Comparison of ENCODE assay signal across 8 cellular contexts in genomic region chr17:44324571-44325275, GRCh38. TPM values are rescaled to one million over a fixed set of nuclear protein-coding genes. Genes with fewer than 3 reads are reported as not detected.
DNase-seq lines count a peak whose midpoint lies in the region; ATAC-seq and TF ChIP-seq lines count a peak whose summit lies in the region.

A gene with protein sequence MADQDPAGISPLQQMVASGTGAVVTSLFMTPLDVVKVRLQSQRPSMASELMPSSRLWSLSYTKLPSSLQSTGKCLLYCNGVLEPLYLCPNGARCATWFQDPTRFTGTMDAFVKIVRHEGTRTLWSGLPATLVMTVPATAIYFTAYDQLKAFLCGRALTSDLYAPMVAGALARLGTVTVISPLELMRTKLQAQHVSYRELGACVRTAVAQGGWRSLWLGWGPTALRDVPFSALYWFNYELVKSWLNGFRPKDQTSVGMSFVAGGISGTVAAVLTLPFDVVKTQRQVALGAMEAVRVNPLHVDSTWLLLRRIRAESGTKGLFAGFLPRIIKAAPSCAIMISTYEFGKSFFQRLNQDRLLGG (minus strand): TSS chr17:44324823. CDS start chr17:44323562, 1,261 bp downstream.

- no peaks in the 10 kb centered on the region for H3K9me3 ChIP-seq in thoracic aorta

- H3K4me1 Mint-ChIP-seq in activated naive CD8-positive, alpha-beta T cell (ENCODE audit: low read depth), result peaks cover 22% of the 10 kb centered on the region
- peaks cover 26% of the 10 kb centered on the region for H3K4me1 Mint-ChIP-seq in osteocyte (ENCODE audit: unreplicated experiment)

- peak within 1 kb of the TSS; percentile 88 for H3K27ac Mint-ChIP-seq in activated naive CD8-positive, alpha-beta T cell
- peak within 1 kb of the TSS; percentile 92 for H3K27ac Mint-ChIP-seq in osteocyte (ENCODE audit: unreplicated experiment)

- peak within 1 kb of the TSS; percentile 89 for H3K4me3 Mint-ChIP-seq in activated naive CD8-positive, alpha-beta T cell
- H3K4me3 Mint-ChIP-seq in osteocyte (ENCODE audit: unreplicated experiment), result peak within 1 kb of the TSS; percentile 89

- POLR2A ChIA-PET in GM10248 (lab: Yijun Ruan, JAX), result interaction anchor here (0.5 to 0.8 kb wide), 4 partner anchors 8 to 608 kb away, joined by 3 read pairs; partner anchors contain the start of gene GRN

- peak within 1 kb of the TSS; percentile 84 for H3K4me3 ChIP-seq in thoracic aorta

- ATAC-seq in HG02588 (IDR thresholded peaks at IDR 0.05; ENCODE audit: unreplicated experiment) (peak; percentile 64), thoracic aorta (ENCODE audit: insufficient number of reproducible peaks, low FRiP score, low read depth) (peak; percentile 83)

- peaks cover 8 to 22% of the 10 kb centered on the region in 2 donors for H3K4me1 ChIP-seq in thoracic aorta (ENCODE audit: control insufficient read depth in 1 of 2, low read depth in 2 of 2)

- CTCF ChIA-PET in GM10248 (lab: Yijun Ruan, JAX), result interaction anchor here (1.0 to 4.0 kb wide), 5 partner anchors 11 to 381 kb away, joined by 3 to 23 read pairs (median 4); no protein-coding TSS in a partner anchor

- no peaks in the 10 kb centered on the region for H3K27me3 Mint-ChIP-seq in activated naive CD8-positive, alpha-beta T cell
- H3K27me3 Mint-ChIP-seq in osteocyte (ENCODE audit: unreplicated experiment), result no peaks in the 10 kb centered on the region

- H3K36me3 Mint-ChIP-seq in activated naive CD8-positive, alpha-beta T cell, result no peaks in the 10 kb centered on the region
- peaks cover 2% of the 10 kb centered on the region for H3K36me3 Mint-ChIP-seq in osteocyte (ENCODE audit: unreplicated experiment)

- H3K27ac ChIP-seq in thoracic aorta, result peak within 1 kb of the TSS; percentile 83 to 94

- no peaks in the 10 kb centered on the region for H3K27me3 ChIP-seq in thoracic aorta (replicated peaks; ENCODE audit: insufficient read depth)

- H3K36me3 ChIP-seq in thoracic aorta, result peaks cover 26% of the 10 kb centered on the region

- TF ChIP-seq CTCF in GM10248 (IDR thresholded peaks at IDR 0.05; ENCODE audit: control extremely low read depth, extremely low read depth, low read depth, missing control alignments) (no peak), osteocyte (IDR thresholded peaks at IDR 0.05) (no peak), thoracic aorta (IDR thresholded peaks at IDR 0.05) (no peak)

- H3K9me3 Mint-ChIP-seq in activated naive CD8-positive, alpha-beta T cell (ENCODE audit: low read depth), result no peaks in the 10 kb centered on the region
- H3K9me3 Mint-ChIP-seq in osteocyte (ENCODE audit: unreplicated experiment), result no peaks in the 10 kb centered on the region

- DNase-seq in GM10248 (ENCODE audit: extremely low spot score) (peak; percentile 94), NCI-H1092 (lab: John Stamatoyannopoulos, UW) (peak; percentile 87), SKM-1 treated with dmso at 0.1 percent for 144 hours (lab: John Stamatoyannopoulos, UW; ENCODE audit: unreplicated experiment) (peak; percentile 84), glomerular visceral epithelial cell (ENCODE audit: extremely low spot score) (peak; percentile 95), osteocyte (ENCODE audit: extremely low spot score, unreplicated experiment) (peak; percentile 98), thoracic aorta (ENCODE audit: low spot score) (peak; percentile 47)

RNA-seq across cellular contexts. Expression of the gene that starts here (rescaled TPM):
- total RNA-seq in osteocyte, result 109 and 122 TPM in 2 replicates
- 10 to 100 TPM; 63.2 to 74.6 TPM for total RNA-seq in thoracic aorta

Comparison
In these comparisons a context has a peak if more than half of its experiments do, and no peak if none do; other contexts are left out.
1. Peak in every context shown above with its lines: DNase-seq, ATAC-seq, H3K4me3 ChIP-seq and H3K27ac ChIP-seq.
2. DNase-seq: peak in every context shown above with its lines; median percentile 98 in osteocyte; 95 in glomerular visceral epithelial cell; 94 in GM10248; 87 in NCI-H1092; 84 in SKM-1 treated with dmso at 0.1 percent for 144 hours; 47 in thoracic aorta.